ENCODE assay signal across 8 cellular contexts in genomic region chr18:48785091-48785614, GRCh38.
A peak's percentile ranks its signal among the peaks of the same experiment; 100 is the strongest.
DNase-seq lines count a peak whose midpoint lies in the region; ATAC-seq and TF ChIP-seq lines count a peak whose summit lies in the region.

No MANE protein-coding gene starts in this region.

- H3K4me3 ChIP-seq in MM.1S (ENCODE audit: low read length): peak overlapping the region; percentile 40
- H3K4me3 ChIP-seq in muscle layer of duodenum (ENCODE audit: low read depth in 1 of 2, low read length in 2 of 2): no peak overlapping the region

- no peaks in the 10 kb centered on the region for H4K20me1 ChIP-seq in MM.1S (ENCODE audit: insufficient read depth, low read length)

- peak overlapping the region; percentile 85 for H3K4me2 ChIP-seq in MM.1S (ENCODE audit: low read depth, low read length)

- no peak overlapping the region for H2AFZ ChIP-seq in MM.1S (ENCODE audit: low read length)

- H3K27me3 ChIP-seq in MM.1S (replicated peaks; ENCODE audit: insufficient read depth, low read length) (no peaks in the 10 kb centered on the region), muscle layer of duodenum (ENCODE audit: low read depth, low read length) (no peaks in the 10 kb centered on the region)

- peak overlapping the region; percentile 59 for H3K9ac ChIP-seq in MM.1S (ENCODE audit: low read length)

- H3K36me3 ChIP-seq in MM.1S (replicated peaks; ENCODE audit: insufficient read depth, low read length) (no peaks in the 10 kb centered on the region), muscle layer of duodenum (ENCODE audit: control insufficient read depth in 1 of 2, insufficient read depth in 2 of 2, low read length in 2 of 2) (peaks cover 0 to 6% of the 10 kb centered on the region in 2 donors)

- H3F3A ChIP-seq in MM.1S (ENCODE audit: insufficient read depth, low read length): peaks cover 25% of the 10 kb centered on the region

- peak overlapping the region; percentile 97 for H3K27ac ChIP-seq in MM.1S (ENCODE audit: low read length)
- H3K27ac ChIP-seq in muscle layer of duodenum (ENCODE audit: low read length): peak overlapping the region; percentile 41

- H3K9me2 ChIP-seq in MM.1S (replicated peaks; ENCODE audit: insufficient read depth, low read length): no peaks in the 10 kb centered on the region

- peak; percentile 91 for ATAC-seq in GM18861 (IDR thresholded peaks at IDR 0.05; ENCODE audit: unreplicated experiment)
- ATAC-seq in GM21619 (IDR thresholded peaks at IDR 0.05; ENCODE audit: unreplicated experiment): peak; percentile 90

- DNase-seq in MM.1S (peak; percentile 95), RKO (ENCODE audit: low spot score) (no peak), DMS79 treated with DMSO at 0.1 percent for 48 hours (lab: John Stamatoyannopoulos, UW) (no peak), NCI-H1436 treated with DMSO at 0.1 percent for 48 hours (lab: John Stamatoyannopoulos, UW) (no peak)
- DNase-seq in activated CD8-positive, alpha-beta memory T cell treated with anti-CD3 and anti-CD28 coated beads for 24 hours: no peak

- H3K4me1 ChIP-seq in MM.1S (ENCODE audit: low read length) (peaks cover 40% of the 10 kb centered on the region), muscle layer of duodenum (ENCODE audit: control insufficient read depth in 1 of 2, insufficient read depth in 2 of 2, low read length in 2 of 2) (peaks cover 23 to 29% of the 10 kb centered on the region in 2 donors)

- TF ChIP-seq CTCF in MM.1S (IDR thresholded peaks at IDR 0.05; ENCODE audit: low read length): peak; percentile 29

- no peaks in the 10 kb centered on the region for H3K79me2 ChIP-seq in MM.1S (ENCODE audit: low read length)

- no peaks in the 10 kb centered on the region for H3K9me3 ChIP-seq in MM.1S (replicated peaks; ENCODE audit: insufficient read depth, low read length)
- H3K9me3 ChIP-seq in muscle layer of duodenum (ENCODE audit: control insufficient read depth in 1 of 2, low read length in 2 of 2): no peaks in the 10 kb centered on the region
